In genomic region chr10:71771821-71772617, GRCh38 we compare ENCODE assay signal across 8 cellular contexts. TPM values are rescaled to one million over a fixed set of nuclear protein-coding genes. Genes with fewer than 3 reads are reported as not detected.
DNase-seq lines count a peak whose midpoint lies in the region; ATAC-seq and TF ChIP-seq lines count a peak whose summit lies in the region.

No MANE protein-coding gene starts in this region.

- H3K27me3 Mint-ChIP-seq in T-helper 2 cell treated with Interferon-gamma antibody and Interleukin-4, amounts not matched to agents 5 μg/mL and 100 μg/mL, for 36 hours (ENCODE audit: low read depth), result no peaks in the 10 kb centered on the region
- H3K27me3 Mint-ChIP-seq in activated T-cell treated with anti-CD3 and anti-CD28 coated beads, Interleukin-2, amount 50 U/mL, for 4 hours (ENCODE audit: low read depth), result no peaks in the 10 kb centered on the region
- peaks cover 12% of the 10 kb centered on the region for H3K27me3 Mint-ChIP-seq in neural progenitor cell (ENCODE audit: insufficient read depth, low read depth)

- H3K36me3 ChIP-seq in skeletal muscle satellite cell (ENCODE audit: insufficient read depth, low read length), result no peaks in the 10 kb centered on the region
- no peaks in the 10 kb centered on the region for H3K36me3 ChIP-seq in neural progenitor cell

- peaks cover 66% of the 10 kb centered on the region for H3K4me1 Mint-ChIP-seq in T-helper 2 cell treated with Interferon-gamma antibody and Interleukin-4, amounts not matched to agents 5 μg/mL and 100 μg/mL, for 36 hours (ENCODE audit: low read depth)
- H3K4me1 Mint-ChIP-seq in activated T-cell treated with anti-CD3 and anti-CD28 coated beads, Interleukin-2, amount 50 U/mL, for 4 hours (ENCODE audit: low read depth), result peaks cover 73% of the 10 kb centered on the region
- peaks cover 8% of the 10 kb centered on the region for H3K4me1 Mint-ChIP-seq in neural progenitor cell

- peak overlapping the region; percentile 94 for H3K4me3 Mint-ChIP-seq in T-helper 2 cell treated with Interferon-gamma antibody and Interleukin-4, amounts not matched to agents 5 μg/mL and 100 μg/mL, for 36 hours
- H3K4me3 Mint-ChIP-seq in activated T-cell treated with anti-CD3 and anti-CD28 coated beads, Interleukin-2, amount 50 U/mL, for 4 hours, result peak overlapping the region; percentile 94
- H3K4me3 Mint-ChIP-seq in neural progenitor cell, result no peak overlapping the region

- H3K27ac ChIP-seq in foreskin keratinocyte (no peak overlapping the region), neural progenitor cell (no peak overlapping the region)

- H2AFZ ChIP-seq in neural progenitor cell (replicated peaks), result no peak overlapping the region

- H3K27me3 ChIP-seq in foreskin keratinocyte, result no peaks in the 10 kb centered on the region
- no peaks in the 10 kb centered on the region for H3K27me3 ChIP-seq in skeletal muscle satellite cell (ENCODE audit: control insufficient read depth, insufficient read depth, low read length)
- H3K27me3 ChIP-seq in neural progenitor cell, result peaks cover 45% of the 10 kb centered on the region

- H3K9me3 ChIP-seq in skeletal muscle satellite cell (replicated peaks; ENCODE audit: low read length) (no peaks in the 10 kb centered on the region), neural progenitor cell (ENCODE audit: low read depth) (no peaks in the 10 kb centered on the region)

- in situ Hi-C loops in GM13976 (cut with MboI; ENCODE audit: low sequenced_read_pairs, unreplicated experiment), result no loop called here

- H3F3A ChIP-seq in neural progenitor cell (ENCODE audit: low read depth), result no peaks in the 10 kb centered on the region

- no peaks in the 10 kb centered on the region for H3K9me3 Mint-ChIP-seq in T-helper 2 cell treated with Interferon-gamma antibody and Interleukin-4, amounts not matched to agents 5 μg/mL and 100 μg/mL, for 36 hours
- no peaks in the 10 kb centered on the region for H3K9me3 Mint-ChIP-seq in activated T-cell treated with anti-CD3 and anti-CD28 coated beads, Interleukin-2, amount 50 U/mL, for 4 hours
- no peaks in the 10 kb centered on the region for H3K9me3 Mint-ChIP-seq in neural progenitor cell

- H3K9ac ChIP-seq in skeletal muscle satellite cell (ENCODE audit: low read depth, low read length) (peak overlapping the region; percentile 77), neural progenitor cell (no peak overlapping the region)

- H3K79me2 ChIP-seq in neural progenitor cell (ENCODE audit: low read depth), result no peaks in the 10 kb centered on the region

- H3K4me2 ChIP-seq in skeletal muscle satellite cell (ENCODE audit: low read length), result peak overlapping the region; percentile 84
- no peak overlapping the region for H3K4me2 ChIP-seq in neural progenitor cell

- DNase-seq in T-helper 2 cell treated with Interferon-gamma antibody and Interleukin-4, amounts not matched to agents 5 μg/mL and 100 μg/mL, for 36 hours (ENCODE audit: low spot score), result peak; percentile 42
- DNase-seq in T-helper 2 cell (no peak), foreskin keratinocyte (peak in 1 of 2 donors; percentile 33), RPMI8226 (no peak), neural progenitor cell (ENCODE audit: low spot score) (no peak), GM13976 (ENCODE audit: low spot score) (no peak)
- peak; percentile 59 for DNase-seq in activated T-cell treated with anti-CD3 and anti-CD28 coated beads, Interleukin-2, amount 50 U/mL, for 4 hours

- no peak for TF ChIP-seq CTCF in foreskin keratinocyte (conservative IDR thresholded peaks at IDR 0.05)
- TF ChIP-seq CTCF in neural progenitor cell (IDR thresholded peaks at IDR 0.05), result no peak
- no peak for TF ChIP-seq CTCF in GM13976 (IDR thresholded peaks at IDR 0.05; ENCODE audit: borderline replicate concordance, control extremely low read depth, extremely low read depth, insufficient read depth, missing control alignments)

- no peaks in the 10 kb centered on the region for H4K20me1 ChIP-seq in neural progenitor cell (ENCODE audit: low read depth)

- no peak for ATAC-seq in activated T-cell treated with anti-CD3 and anti-CD28 coated beads, Interleukin-2, amount 50 U/mL, for 4 hours
- peak; percentile 13 for ATAC-seq in foreskin keratinocyte

- H3K4me1 ChIP-seq in foreskin keratinocyte (peaks cover 13% of the 10 kb centered on the region), skeletal muscle satellite cell (ENCODE audit: control insufficient read depth, insufficient read depth, low read length) (peaks cover 70% of the 10 kb centered on the region), neural progenitor cell (peaks cover 4% of the 10 kb centered on the region)

- H3K36me3 Mint-ChIP-seq in T-helper 2 cell treated with Interferon-gamma antibody and Interleukin-4, amounts not matched to agents 5 μg/mL and 100 μg/mL, for 36 hours (ENCODE audit: low read depth), result peaks cover 40% of the 10 kb centered on the region
- peaks cover 35% of the 10 kb centered on the region for H3K36me3 Mint-ChIP-seq in activated T-cell treated with anti-CD3 and anti-CD28 coated beads, Interleukin-2, amount 50 U/mL, for 4 hours (ENCODE audit: insufficient read depth)
- H3K36me3 Mint-ChIP-seq in neural progenitor cell, result no peaks in the 10 kb centered on the region

- H3K27ac Mint-ChIP-seq in T-helper 2 cell treated with Interferon-gamma antibody and Interleukin-4, amounts not matched to agents 5 μg/mL and 100 μg/mL, for 36 hours, result peak overlapping the region; percentile 91
- no peak overlapping the region for H3K27ac Mint-ChIP-seq in neural progenitor cell

- H3K4me3 ChIP-seq in skeletal muscle satellite cell (ENCODE audit: low read length) (peak overlapping the region; percentile 77), neural progenitor cell (no peak overlapping the region)

RNA-seq across cellular contexts. Expression of gene VSIR, which starts 1.3 kb away (rescaled TPM):
- 100 to 1,000 TPM; 238 to 274 (median 240) TPM for total RNA-seq in activated T-cell treated with anti-CD3 and anti-CD28 coated beads, Interleukin-2, amount 50 U/mL, for 4 hours
- total RNA-seq in foreskin keratinocyte (4.0 and 5.2 TPM in 2 replicates), neural progenitor cell (ENCODE audit: low replicate concordance) (0.46 TPM in 1 of 2 replicates, not detected in the other)
- polyA plus RNA-seq in foreskin keratinocyte, result 5.2 and 6.1 TPM in 2 replicates
- 7.9 and 15.5 TPM in 2 replicates for total RNA-seq in skeletal muscle satellite cell (2012; rRNA removed)

RNA-seq across cellular contexts. Expression of gene C10orf105, which starts 52.4 kb away (rescaled TPM):
- under 1 TPM; 0.05 to 0.28 (median 0.18) TPM for total RNA-seq in activated T-cell treated with anti-CD3 and anti-CD28 coated beads, Interleukin-2, amount 50 U/mL, for 4 hours
- not detected in 2 replicates for total RNA-seq in foreskin keratinocyte
- not detected in 2 replicates for polyA plus RNA-seq in foreskin keratinocyte
- total RNA-seq in skeletal muscle satellite cell (2012; rRNA removed), result not detected in 2 replicates
- 0.39 and 1.5 TPM in 2 replicates for total RNA-seq in neural progenitor cell (ENCODE audit: low replicate concordance)

Comparison
In these comparisons a context has a peak if more than half of its experiments do, and no peak if none do; other contexts are left out.
1. DNase-seq: peak in T-helper 2 cell treated with Interferon-gamma antibody and Interleukin-4, amounts not matched to agents 5 μg/mL and 100 μg/mL, for 36 hours (single experiment) and activated T-cell treated with anti-CD3 and anti-CD28 coated beads, Interleukin-2, amount 50 U/mL, for 4 hours (single experiment); none in T-helper 2 cell (0 of 5), RPMI8226 (single experiment), neural progenitor cell (single experiment) and GM13976 (single experiment).
2. RNA of gene VSIR, which starts 1.3 kb away (total RNA-seq): 238 to 274 TPM in activated T-cell treated with anti-CD3 and anti-CD28 coated beads, Interleukin-2, amount 50 U/mL, for 4 hours; 4.0 to 5.2 TPM in foreskin keratinocyte and 0.46 TPM in neural progenitor cell; every median in the first group is over 10 times any median in the second.